In genomic region chr15:58495836-58496501, GRCh38 we compare ENCODE assay signal across 22 cellular contexts.
DNase-seq lines count a peak whose midpoint lies in the region; ATAC-seq, FAIRE-seq and TF ChIP-seq lines count a peak whose summit lies in the region.
"Had no signal": no experiment of that assay in that cellular context is flagged by ENCODE, and none has a peak within 500 bp of the region (broad histone marks: within the 10 kb centered on the region; RNA-seq: fewer than 3 reads in every experiment).

No MANE protein-coding gene starts in this region.

- ATAC-seq in CD4-positive, CD25-positive, alpha-beta regulatory T cell (ENCODE audit: low read depth in 2 of 2): peak; percentile 55 to 65
- no peak for ATAC-seq in Right ventricle myocardium superior (ENCODE audit: poor library complexity)
- ATAC-seq: activated CD4-positive, CD25-positive, alpha-beta regulatory T cell treated with anti-CD3 and anti-CD28 coated beads, Interleukin-2, amount 50 U/mL, for 24 hours; GM23338; stimulated activated naive CD8-positive, alpha-beta T cell treated with anti-CD3 and anti-CD28 coated beads, Interleukin-15, Interleukin-2, amounts not matched to agents 100 U/mL and 50 U/mL, for 24 hours had no signal

- DNase-seq in CD4-positive, CD25-positive, alpha-beta regulatory T cell: peak in 1 of 3 donors; percentile 66
- DNase-seq in GM12891 (ENCODE audit: insufficient read length, low spot score) (no peak), WERI-Rb-1 (no peak), keratinocyte (ENCODE audit: low read depth, low spot score) (no peak), COLO668 (lab: John Stamatoyannopoulos, UW; ENCODE audit: unreplicated experiment) (no peak), Right ventricle myocardium superior (no peak), posterior vena cava (ENCODE audit: low spot score) (no peak)
- DNase-seq: activated naive CD4-positive, alpha-beta T cell; AML-193; Calu3; effector CD8-positive, alpha-beta T cell; esophagus squamous epithelium; naive B cell; NCI-H1417 treated with DMSO at 0.1 percent for 48 hours; NCI-H526 treated with DMSO at 0.1 percent for 48 hours; stimulated activated CD4-positive, alpha-beta T cell treated with anti-CD3 and anti-CD28 coated beads, Interleukin-2, amount 100 ng/mL, for 24 hours; stimulated activated naive CD8-positive, alpha-beta T cell treated with anti-CD3 and anti-CD28 coated beads, Interleukin-15, Interleukin-2, amounts not matched to agents 100 U/mL and 50 U/mL, for 24 hours had no signal

- no peak overlapping the region for H3K9ac ChIP-seq in keratinocyte (ENCODE audit: control insufficient read depth, extremely low read depth, insufficient read depth, low read length)

- H4K20me1 ChIP-seq in keratinocyte (ENCODE audit: control insufficient read depth, extremely low read depth, insufficient read depth, low read length): no peaks in the 10 kb centered on the region

- H2AFZ ChIP-seq in keratinocyte (ENCODE audit: control insufficient read depth, low read length): no peak overlapping the region
- H2AFZ ChIP-seq: GM23338 had no signal

- H3K27ac Mint-ChIP-seq in CD4-positive, CD25-positive, alpha-beta regulatory T cell: peak overlapping the region in 1 of 3 donors; percentile 14
- H3K27ac Mint-ChIP-seq: GM23338, naive B cell had no signal

- H3K4me1 ChIP-seq in CD4-positive, CD25-positive, alpha-beta regulatory T cell (ENCODE audit: control insufficient read depth, insufficient read depth, low read length, poor library complexity, severe bottlenecking): peaks cover 10% of the 10 kb centered on the region
- H3K4me1 ChIP-seq in keratinocyte (ENCODE audit: control insufficient read depth, extremely low read depth, insufficient read depth, low read length): peaks cover 9% of the 10 kb centered on the region

- H3K4me1 Mint-ChIP-seq in CD4-positive, CD25-positive, alpha-beta regulatory T cell: peaks cover 0 to 33% (median 11%) of the 10 kb centered on the region in 4 donors

- no peak overlapping the region for H3K4me3 Mint-ChIP-seq in CD4-positive, CD25-positive, alpha-beta regulatory T cell
- H3K4me3 Mint-ChIP-seq: GM23338, naive B cell had no signal

- intact Hi-C loops in Right ventricle myocardium superior (cut with DNase I): no loop called here
- intact Hi-C loops in posterior vena cava (cut with DNase I): loop anchor here in 1 of 2 donors (10.0 kb wide), 1 partner anchor 239 kb away; no protein-coding TSS in a partner anchor

- no peaks in the 10 kb centered on the region for H3K27me3 Mint-ChIP-seq in CD4-positive, CD25-positive, alpha-beta regulatory T cell

- TF ChIP-seq POLR2A in GM12891 (IDR thresholded peaks at IDR 0.05; ENCODE audit: low read depth, low read length): no peak

- TF ChIP-seq CTCF in WERI-Rb-1 (IDR thresholded peaks at IDR 0.05; ENCODE audit: low read depth, low read length) (no peak), keratinocyte (optimal IDR thresholded peaks at IDR 0.05 in 1 of 3, IDR thresholded peaks at IDR 0.05 in 1 of 3, conservative IDR thresholded peaks at IDR 0.05 in 1 of 3; ENCODE audit: extremely low read depth in 1 of 3, insufficient read depth in 2 of 3, low read length in 3 of 3) (no peak)

- no peaks in the 10 kb centered on the region for H3K9me3 ChIP-seq in CD4-positive, CD25-positive, alpha-beta regulatory T cell (ENCODE audit: control insufficient read depth in 2 of 2, low read length in 2 of 2)
- H3K9me3 ChIP-seq in WERI-Rb-1 (ENCODE audit: severe bottlenecking) (no peaks in the 10 kb centered on the region), keratinocyte (ENCODE audit: control insufficient read depth, low read depth, low read length) (no peaks in the 10 kb centered on the region)
- H3K9me3 ChIP-seq: esophagus squamous epithelium, tibial nerve had no signal

- no peak overlapping the region for H3K4me3 ChIP-seq in CD4-positive, CD25-positive, alpha-beta regulatory T cell (ENCODE audit: low read depth, low read length)
- H3K4me3 ChIP-seq in WERI-Rb-1 (ENCODE audit: low read depth, low read length) (peak overlapping the region; percentile 17), keratinocyte (ENCODE audit: control insufficient read depth in 2 of 3, extremely low read depth in 1 of 3, insufficient read depth in 2 of 3, low read depth in 1 of 3, low read length in 3 of 3) (no peak overlapping the region)
- H3K4me3 ChIP-seq: esophagus squamous epithelium, GM23338, lung, tibial nerve had no signal

- H3K9me1 ChIP-seq in keratinocyte (ENCODE audit: control insufficient read depth, extremely low read depth, insufficient read depth, low read length): no peaks in the 10 kb centered on the region

- no peaks in the 10 kb centered on the region for H3K79me2 ChIP-seq in keratinocyte (ENCODE audit: control insufficient read depth, insufficient read depth, low read length)

- H3K36me3 ChIP-seq in CD4-positive, CD25-positive, alpha-beta regulatory T cell (ENCODE audit: control insufficient read depth, insufficient read depth, low read length): no peaks in the 10 kb centered on the region
- no peaks in the 10 kb centered on the region for H3K36me3 ChIP-seq in WERI-Rb-1
- H3K36me3 ChIP-seq in keratinocyte (ENCODE audit: control insufficient read depth in 2 of 2, extremely low read depth in 1 of 2, insufficient read depth in 2 of 2, low read length in 2 of 2): no peaks in the 10 kb centered on the region
- H3K36me3 ChIP-seq: esophagus squamous epithelium, tibial nerve had no signal

- peaks cover 3% of the 10 kb centered on the region for H3K36me3 Mint-ChIP-seq in CD4-positive, CD25-positive, alpha-beta regulatory T cell
- H3K36me3 Mint-ChIP-seq: naive B cell had no signal

- H3K9me3 Mint-ChIP-seq in CD4-positive, CD25-positive, alpha-beta regulatory T cell: peaks cover 0 to 3% (median 0%) of the 10 kb centered on the region in 7 donors
- H3K9me3 Mint-ChIP-seq: GM23338 had no signal

- H3K27me3 ChIP-seq in CD4-positive, CD25-positive, alpha-beta regulatory T cell (ENCODE audit: control insufficient read depth, insufficient read depth, low read length): no peaks in the 10 kb centered on the region
- H3K27me3 ChIP-seq in WERI-Rb-1 (ENCODE audit: insufficient read depth, low read depth, severe bottlenecking): no peaks in the 10 kb centered on the region
- H3K27me3 ChIP-seq in keratinocyte (ENCODE audit: control insufficient read depth, extremely low read depth, insufficient read depth, low read length): no peaks in the 10 kb centered on the region
- H3K27me3 ChIP-seq: esophagus squamous epithelium, tibial nerve had no signal

- H3K27ac ChIP-seq in CD4-positive, CD25-positive, alpha-beta regulatory T cell (ENCODE audit: insufficient read depth, low read length, poor library complexity, severe bottlenecking): no peak overlapping the region
- H3K27ac ChIP-seq in WERI-Rb-1: peak overlapping the region; percentile 77
- H3K27ac ChIP-seq in keratinocyte (ENCODE audit: control insufficient read depth, insufficient read depth, low read length): no peak overlapping the region
- H3K27ac ChIP-seq: esophagus squamous epithelium, tibial nerve had no signal

- dilution Hi-C loops in keratinocyte (cut with MboI; ENCODE audit: extremely low pct_ligation_motif_present, low sequenced_read_pairs): no loop called here

- FAIRE-seq in GM12891 (lab: Jason Lieb, UNC) (no peak), keratinocyte (lab: Jason Lieb, UNC) (peak; percentile 57)
- FAIRE-seq: astrocyte had no signal

- no peak overlapping the region for H3K4me2 ChIP-seq in keratinocyte (ENCODE audit: control insufficient read depth, extremely low read depth, insufficient read depth, low read depth, low read length)
- H3K4me2 ChIP-seq: GM23338 had no signal

TF ChIP-seq in GM12891, 5 proteins besides CTCF, POLR2A, EP300 and RAD21:
- TF ChIP-seq SPI1 (IDR thresholded peaks at IDR 0.05; ENCODE audit: low read depth, low read length) (peak; percentile 23; the same call in 1 of the 2 replicates), PAX5 (IDR thresholded peaks at IDR 0.05; ENCODE audit: insufficient read depth, low read length, severe bottlenecking) (no peak)
